Comparison of ENCODE assay signal across 8 cellular contexts in the genomic region with DNA sequence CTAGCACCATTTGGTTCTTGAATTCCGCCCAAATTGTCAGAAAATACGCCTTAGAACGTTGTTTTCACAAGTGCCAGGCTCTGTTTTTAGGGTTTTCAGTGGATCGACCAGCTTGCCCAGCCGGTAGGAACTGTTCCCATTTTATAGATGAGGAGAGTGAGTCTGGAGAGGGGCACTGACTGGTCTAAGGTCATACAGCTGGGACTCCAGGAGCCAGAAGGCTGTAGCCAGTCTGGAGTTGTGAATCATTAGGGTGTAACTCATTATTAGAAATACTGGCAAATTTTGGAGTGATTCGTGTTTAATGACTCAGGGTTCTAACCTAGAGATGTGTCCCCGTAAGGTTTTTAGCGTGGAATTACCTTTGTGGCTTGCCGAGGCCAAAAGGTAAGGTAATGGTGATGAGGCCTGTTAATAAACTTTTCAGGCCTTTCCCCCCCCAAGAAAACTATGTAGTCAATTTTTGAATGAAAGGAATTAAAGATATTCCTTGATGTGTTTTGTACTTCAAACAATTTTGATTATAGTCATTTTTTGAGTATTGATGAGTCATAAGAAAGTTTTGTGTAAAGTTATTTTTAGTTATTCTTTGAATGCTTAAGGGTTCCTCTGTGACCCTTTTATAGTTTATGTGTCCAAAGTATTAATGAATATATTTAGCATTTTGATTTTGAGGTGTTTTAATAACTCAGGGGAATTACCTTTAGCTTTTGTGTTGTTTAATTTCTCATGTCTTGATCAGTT. TPM values are rescaled to one million over a fixed set of nuclear protein-coding genes. Genes with fewer than 3 reads are reported as not detected.
DNase-seq lines count a peak whose midpoint lies in the region; ATAC-seq, FAIRE-seq and TF ChIP-seq lines count a peak whose summit lies in the region.

No MANE protein-coding gene starts in this region.

- H3K9me3 Mint-ChIP-seq in CD4-positive, alpha-beta memory T cell: peaks cover 0 to 7% (median 2%) of the 10 kb centered on the region in 8 donors
- no peaks in the 10 kb centered on the region for H3K9me3 Mint-ChIP-seq in memory B cell

- peaks cover 1 to 2% of the 10 kb centered on the region in 2 donors for H3K27me3 Mint-ChIP-seq in CD4-positive, alpha-beta memory T cell
- H3K27me3 Mint-ChIP-seq in memory B cell: no peaks in the 10 kb centered on the region

- H3K36me3 ChIP-seq in CD4-positive, alpha-beta memory T cell (ENCODE audit: insufficient read depth, low read length): no peaks in the 10 kb centered on the region
- H3K36me3 ChIP-seq in GM12878 (ENCODE audit: control insufficient read depth in 2 of 2, insufficient read depth in 2 of 2, low read length in 1 of 2): no peaks in the 10 kb centered on the region; a peak in 1 of 4 replicates

- peak overlapping the region; percentile 92 for H3K4me2 ChIP-seq in GM12878 (ENCODE audit: control insufficient read depth, insufficient read depth)

- H3K4me1 ChIP-seq in CD4-positive, alpha-beta memory T cell (ENCODE audit: insufficient read depth, low read length): peaks cover 61% of the 10 kb centered on the region
- peaks cover 16% of the 10 kb centered on the region; the same call in 1 of the 2 replicates for H3K4me1 ChIP-seq in GM12878 (ENCODE audit: control insufficient read depth, insufficient read depth, low read length)

- BruUV-seq in GM12878 (replicated peaks; lab: Mats Ljungman, UMichigan): no TSS peak

- H2AFZ ChIP-seq in GM12878 (ENCODE audit: control insufficient read depth, low read depth, low read length): no peak overlapping the region

- peak overlapping the region; percentile 98 for H3K27ac ChIP-seq in CD4-positive, alpha-beta memory T cell (ENCODE audit: low read depth, low read length)
- peak overlapping the region; percentile 97 for H3K27ac ChIP-seq in GM12878 (ENCODE audit: control insufficient read depth, insufficient read depth)

- POLR2A ChIA-PET in CD4-positive, alpha-beta memory T cell (lab: Charles Lee; ENCODE audit: partially characterized antibody): interaction anchor here (1.5 to 3.2 kb wide), 5 partner anchors 10 to 195 kb away, joined by 3 to 30 read pairs (median 13); a partner anchor contains a TSS
- POLR2A ChIA-PET in GM12878 (lab: Charles Lee): interaction anchor here (0.5 to 2.5 kb wide), 9 partner anchors 13 to 302 kb away, joined by 3 to 9 read pairs (median 5); a partner anchor contains a TSS

- H3K9me3 ChIP-seq in CD4-positive, alpha-beta memory T cell (ENCODE audit: control insufficient read depth in 1 of 2, low read length in 2 of 2): no peaks in the 10 kb centered on the region
- no peaks in the 10 kb centered on the region for H3K9me3 ChIP-seq in GM12878 (replicated peaks; ENCODE audit: control insufficient read depth, insufficient read depth, low read length)

- H3K27ac Mint-ChIP-seq in CD4-positive, alpha-beta memory T cell: peak overlapping the region; percentile 72 to 97 (median 92)
- H3K27ac Mint-ChIP-seq in memory B cell: peak overlapping the region; percentile 82

- H3K4me3 ChIP-seq in CD4-positive, alpha-beta memory T cell (ENCODE audit: low read length in 2 of 2): peak overlapping the region; percentile 51 to 73
- peak overlapping the region; percentile 89 for H3K4me3 ChIP-seq in GM12878

- no peak for TF ChIP-seq POLR2A in GM12878 (IDR thresholded peaks at IDR 0.05; ENCODE audit: low read depth, low read length)

- in situ Hi-C loops in GM12878 (cut with MboI): no loop called here

- TF ChIP-seq CTCF in GM12878 (IDR thresholded peaks at IDR 0.05 in 2 of 3, conservative IDR thresholded peaks at IDR 0.05 in 1 of 3; ENCODE audit: control insufficient read depth in 2 of 3, extremely low read depth in 1 of 3, insufficient read depth in 1 of 3, low read depth in 3 of 3, low read length in 3 of 3): no peak

- no peak for FAIRE-seq in GM12878 (lab: Jason Lieb, UNC)

- no peak for TF ChIP-seq RAD21 in GM12878 (IDR thresholded peaks at IDR 0.05; ENCODE audit: insufficient read depth, low read depth, low read length)

- peaks cover 77% of the 10 kb centered on the region for H3K79me2 ChIP-seq in GM12878 (ENCODE audit: control insufficient read depth, insufficient read depth, low read length)

- under 1% methylated on average over 9 of the region's 9 CpGs for WGBS in GM12878 (ENCODE audit: insufficient coverage, insufficient replicate concordance, low lambda C conversion rate, missing lambda C conversion rate)

- H3K4me3 Mint-ChIP-seq in CD4-positive, alpha-beta memory T cell: peak overlapping the region; percentile 87 to 94 (median 90)
- H3K4me3 Mint-ChIP-seq in memory B cell: peak overlapping the region; percentile 88

- peaks cover 6% of the 10 kb centered on the region for H4K20me1 ChIP-seq in GM12878 (ENCODE audit: control insufficient read depth, insufficient read depth)

- H3K4me1 Mint-ChIP-seq in CD4-positive, alpha-beta memory T cell: peaks cover 47 to 80% (median 57%) of the 10 kb centered on the region in 4 donors
- peaks cover 46% of the 10 kb centered on the region for H3K4me1 Mint-ChIP-seq in memory B cell

- RAD21 ChIA-PET in GM12878 (lab: Charles Lee; ENCODE audit: unreplicated experiment): interaction anchor here (0.9 to 3.3 kb wide), 7 partner anchors 14 to 195 kb away, joined by 3 to 17 read pairs (median 7); a partner anchor contains a TSS

- SMC1A ChIA-PET in GM12878 (lab: Charles Lee; ENCODE audit: uncharacterized antibody, unreplicated experiment): interaction anchor here (0.6 to 7.9 kb wide), 16 partner anchors 10 to 110 kb away, joined by 3 to 62 read pairs (median 4); a partner anchor contains a TSS

- intact Hi-C loops in CD4-positive, alpha-beta memory T cell (cut with micrococcal nuclease): loop anchor here (2.0 to 10.0 kb wide), 5 partner anchors 66 to 1946 kb away; a partner anchor contains a TSS
- intact Hi-C loops in GM12878 (cut with micrococcal nuclease; ENCODE audit: unreplicated experiment): loop anchor here (2.0 to 10.0 kb wide), 2 partner anchors 110 to 384 kb away; no protein-coding TSS in a partner anchor

- no peaks in the 10 kb centered on the region for H3K27me3 ChIP-seq in CD4-positive, alpha-beta memory T cell (ENCODE audit: insufficient read depth, low read length)
- no peaks in the 10 kb centered on the region for H3K27me3 ChIP-seq in GM12878 (replicated peaks in 1 of 2; ENCODE audit: control insufficient read depth in 2 of 2, insufficient read depth in 2 of 2, low read length in 1 of 2)

- H3K9ac ChIP-seq in GM12878 (ENCODE audit: control insufficient read depth, insufficient read depth, low read length): peak overlapping the region; percentile 98

- CTCF ChIA-PET in CD4-positive, alpha-beta memory T cell (lab: Charles Lee; ENCODE audit: partially characterized antibody): interaction anchor here (1.0 to 1.7 kb wide), 5 partner anchors 65 to 148 kb away, joined by 3 to 4 read pairs (median 4); a partner anchor contains a TSS
- CTCF ChIA-PET in GM12878 (lab: Yijun Ruan, JAX): interaction anchor here (0.7 to 1.9 kb wide), 11 partner anchors 12 to 202 kb away, joined by 3 to 7 read pairs (median 3); no protein-coding TSS in a partner anchor

- ATAC-seq in GM12878 (no peak), memory B cell (ENCODE audit: low read depth) (no peak), GM21723 (IDR thresholded peaks at IDR 0.05; ENCODE audit: unreplicated experiment) (no peak), HG03039 (IDR thresholded peaks at IDR 0.05; ENCODE audit: unreplicated experiment) (no peak)

- TF ChIP-seq EP300 in GM12878 (IDR thresholded peaks at IDR 0.05; ENCODE audit: borderline replicate concordance in 1 of 2, control insufficient read depth in 1 of 2, low read depth in 2 of 2, low read length in 2 of 2): no peak

- peaks cover 3 to 22% of the 10 kb centered on the region in 2 donors for H3K36me3 Mint-ChIP-seq in CD4-positive, alpha-beta memory T cell
- peaks cover 6% of the 10 kb centered on the region for H3K36me3 Mint-ChIP-seq in memory B cell

- no peak for DNase-seq in CD4-positive, alpha-beta memory T cell
- DNase-seq in KG1 (lab: John Stamatoyannopoulos, UW) (peak; percentile 30), GM12878 (ENCODE audit: low read depth, low spot score) (no peak), memory B cell (ENCODE audit: low spot score in 2 of 2) (no peak), NCI-H748 (lab: John Stamatoyannopoulos, UW; ENCODE audit: unreplicated experiment) (no peak), NCI-H748 treated with DMSO at 0.1 percent for 48 hours (lab: John Stamatoyannopoulos, UW) (no peak)

TF ChIP-seq in GM12878, 131 proteins besides CTCF, POLR2A, EP300 and RAD21 (continues in another document):
- TF ChIP-seq RAD51 (IDR thresholded peaks at IDR 0.05) (no peak), FOXM1 (IDR thresholded peaks at IDR 0.05; ENCODE audit: low read depth, low read length) (no peak), NFXL1 (IDR thresholded peaks at IDR 0.05; ENCODE audit: borderline replicate concordance) (no peak), TCF7 (IDR thresholded peaks at IDR 0.05; ENCODE audit: borderline replicate concordance) (no peak), CHD1 (IDR thresholded peaks at IDR 0.05; ENCODE audit: low read depth, low read length) (no peak)

RNA-seq across cellular contexts. Expression of a gene that starts 2.1 kb away (rescaled TPM):
- 100 to 1,000 TPM; 126 to 130 TPM for total RNA-seq in CD4-positive, alpha-beta memory T cell
- 1 to 10 TPM; 1.4 to 4.2 TPM for polyA plus RNA-seq in CD4-positive, alpha-beta memory T cell
- total RNA-seq in GM12878 (2013; cell fraction: nucleolus; rRNA removed): 248 and 256 TPM in 2 replicates
- total RNA-seq in GM12878 (2014; rRNA removed) (43.0 and 46.4 TPM in 2 replicates), GM12878 (2014; rRNA removed; fragmentation: Illumina TruSeq; extraction: Trizol) (45.1 and 47.3 TPM in 2 replicates), GM12878 (2021) (53.4 TPM in 2 replicates)
- polyA plus RNA-seq in GM12878 (2011; ENCODE audit: low read depth): 23.1 TPM
- polyA plus RNA-seq in GM12878 (2011; rRNA removed) (49.9 and 68.6 TPM in 2 replicates), GM12878 (2014; fragmentation: Illumina TruSeq; extraction: Trizol) (30.5 and 31.9 TPM in 2 replicates), GM12878 (2014; fragmentation: Nextera tagmentation; extraction: Ambion mirVana) (1 to 10 TPM; 4.8 to 9.1 TPM), GM12878 (2014; rRNA removed) (27.1 and 29.4 TPM in 2 replicates), GM12878 (2016; fragmentation: Nextera tagmentation; extraction: Ambion mirVana) (1 to 10 TPM; 2.4 to 3.0 TPM)
- 49.4 and 59.7 TPM in 2 replicates for polyA plus RNA-seq in GM12878 (2011; cell fraction: cytosol; rRNA removed)
- polyA plus RNA-seq in GM12878 (2011; cell fraction: nucleus; rRNA removed): 105 and 126 TPM in 2 replicates
- 23.5 and 24.4 TPM in 2 replicates for polyA plus RNA-seq in GM12878 (2012)
- polyA minus RNA-seq in GM12878 (2011; rRNA and poly(A)+ RNA removed): 188 and 274 TPM in 2 replicates
- 49.1 and 50.9 TPM in 2 replicates for polyA minus RNA-seq in GM12878 (2011; cell fraction: cytosol; rRNA and poly(A)+ RNA removed)
- 120 and 170 TPM in 2 replicates for polyA minus RNA-seq in GM12878 (2011; cell fraction: nucleus; rRNA and poly(A)+ RNA removed)
